Comparison of ENCODE assay signal across 26 cellular contexts in genomic region chr5:158010831-158011230, GRCh38.
"Had no signal": no experiment of that assay in that cellular context is flagged by ENCODE, and none has a peak within 500 bp of the region (broad histone marks: within the 10 kb centered on the region; RNA-seq: fewer than 3 reads in every experiment).

No MANE protein-coding gene starts in this region.

- H3K27ac ChIP-seq: neural progenitor cell, ovary, parathyroid adenoma, psoas muscle, right lobe of liver, sigmoid colon, stomach, thoracic aorta, thyroid gland, tibial nerve, upper lobe of right lung, uterus had no signal

- H2AFZ ChIP-seq: neural progenitor cell, parathyroid adenoma had no signal

- H3K9ac ChIP-seq: neural progenitor cell, parathyroid adenoma had no signal

- FAIRE-seq: small intestine had no signal

- H3K9me3 ChIP-seq: ovary, psoas muscle, right lobe of liver, sigmoid colon, stomach, thoracic aorta, thyroid gland, upper lobe of right lung, uterus had no signal

- DNase-seq: naive thymus-derived CD8-positive, alpha-beta T cell; nephron progenitor cell; occipital lobe; ovary; posterior cingulate gyrus; psoas muscle; right cardiac atrium; right lobe of liver; sigmoid colon; small intestine; stimulated activated CD4-positive, alpha-beta T cell treated with anti-CD3 and anti-CD28 coated beads, Interleukin-15, amount 100 ng/mL, for 24 hours; stimulated activated CD4-positive, alpha-beta T cell treated with anti-CD3 and anti-CD28 coated beads, Interleukin-2, amount 100 ng/mL, for 24 hours; stimulated activated CD4-positive, alpha-beta T cell treated with anti-CD3 and anti-CD28 coated beads, Interleukin-2, amount 100 ng/mL, for 48 hours; stimulated activated CD4-positive, alpha-beta T cell treated with anti-CD3 and anti-CD28 coated beads, Interleukin-4, amount 100 ng/mL, for 24 hours; stimulated activated naive B cell treated with anti-CD40 and anti-IgM and Interleukin-4, amounts not matched to agents 10 μg/mL and 1 μg/mL and 100 μg/mL, for 72 hours; stimulated activated naive CD4-positive, alpha-beta T cell treated with Interleukin-2 at 50 U/mL for 16 hours; stomach; upper lobe of right lung; uterus had no signal

- H3K4me1 ChIP-seq: parathyroid adenoma, psoas muscle, right lobe of liver, sigmoid colon, stomach, thyroid gland, tibial nerve, upper lobe of right lung, uterus had no signal

- ATAC-seq: naive thymus-derived CD8-positive, alpha-beta T cell; natural killer cell treated with Interleukin-12 subunit alpha and Interleukin-12 subunit beta and Interleukin-15 and Interleukin-18, amount 100 ng/mL, for 72 hours; psoas muscle; right cardiac atrium; right lobe of liver; stimulated activated effector memory CD8-positive, alpha-beta T cell treated with anti-CD3 and anti-CD28 coated beads, Interleukin-12 subunit alpha, Interleukin-12 subunit beta, amount 100 ng/mL, for 72 hours; stimulated activated naive B cell treated with anti-CD40 and anti-IgM and Interleukin-4, amounts not matched to agents 10 μg/mL and 1 μg/mL and 100 μg/mL, for 72 hours; upper lobe of right lung had no signal

- H3K79me2 ChIP-seq: parathyroid adenoma had no signal

- H3K4me3 ChIP-seq: neural progenitor cell, ovary, psoas muscle, right lobe of liver, sigmoid colon, stomach, thoracic aorta, thyroid gland, tibial nerve, upper lobe of right lung, uterus had no signal

- H3K27me3 ChIP-seq: neural progenitor cell, ovary, right lobe of liver, sigmoid colon, stomach, thyroid gland, tibial nerve, upper lobe of right lung, uterus had no signal

- H3K4me2 ChIP-seq: neural progenitor cell had no signal

- H3K36me3 ChIP-seq: neural progenitor cell, ovary, right lobe of liver, sigmoid colon, stomach, thoracic aorta, thyroid gland, tibial nerve, upper lobe of right lung, uterus had no signal
